ENCODE assay signal across 25 cellular contexts in the genomic region with DNA sequence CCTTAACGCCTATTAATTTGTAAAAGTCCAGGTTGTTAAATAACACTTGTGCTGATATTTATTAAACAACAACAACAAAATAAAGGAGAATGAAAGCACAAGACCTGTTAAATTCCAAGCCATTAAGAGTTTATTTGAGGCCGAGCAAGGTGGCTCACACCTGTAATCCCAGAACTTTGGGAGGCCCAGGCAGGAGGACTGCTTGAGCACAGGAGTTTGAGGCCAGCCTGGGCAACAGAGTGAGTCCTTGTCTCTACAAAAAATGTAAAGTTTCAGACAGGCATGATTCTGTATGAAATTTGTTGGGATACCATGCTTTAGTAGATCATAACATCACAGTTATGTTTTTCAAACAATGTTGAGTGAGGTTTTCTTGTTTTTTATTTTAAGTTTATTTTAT. TPM values are rescaled to one million over a fixed set of nuclear protein-coding genes. Genes with fewer than 3 reads are reported as not detected.
DNase-seq lines count a peak whose midpoint lies in the region; ATAC-seq and FAIRE-seq lines count a peak whose summit lies in the region.
"Had no signal": no experiment of that assay in that cellular context is flagged by ENCODE, and none has a peak within 500 bp of the region (broad histone marks: within the 10 kb centered on the region; RNA-seq: fewer than 3 reads in every experiment).

No MANE protein-coding gene starts in this region.

- intact Hi-C loops in activated T-helper 2 cell treated with anti-CD3 and anti-CD28 coated beads, Interferon-gamma antibody, Interleukin-2, Interleukin-4, amounts not matched to agents 10 μg/mL and 5 μg/mL and 100 μg/mL, durations not matched to agents 14 hours and 24 hours and 36 hours (cut with micrococcal nuclease), result no loop called here

- H3K9me3 Mint-ChIP-seq in activated T-cell treated with anti-CD3 and anti-CD28 coated beads, Interleukin-2, amount 50 U/mL, for 24 hours, result no peaks in the 10 kb centered on the region
- no peaks in the 10 kb centered on the region for H3K9me3 Mint-ChIP-seq in activated T-helper 2 cell treated with anti-CD3 and anti-CD28 coated beads, Interferon-gamma antibody, Interleukin-2, Interleukin-4, amounts not matched to agents 10 μg/mL and 5 μg/mL and 100 μg/mL, durations not matched to agents 14 hours and 24 hours and 36 hours
- H3K9me3 Mint-ChIP-seq in stimulated activated naive B cell treated with anti-CD40 and anti-IgM and Interleukin-4, amounts not matched to agents 10 μg/mL and 1 μg/mL and 100 μg/mL, for 72 hours, result peaks cover 0 to 2% of the 10 kb centered on the region in 2 donors
- H3K9me3 Mint-ChIP-seq: CD14-positive monocyte; CD8-positive, alpha-beta memory T cell had no signal

- FAIRE-seq in GM18507 (lab: Jason Lieb, UNC), result peak; percentile 44
- FAIRE-seq: GM12892 had no signal

- H3K27me3 Mint-ChIP-seq in activated T-cell treated with anti-CD3 and anti-CD28 coated beads, Interleukin-2, amount 50 U/mL, for 24 hours, result no peaks in the 10 kb centered on the region
- no peaks in the 10 kb centered on the region for H3K27me3 Mint-ChIP-seq in activated T-helper 2 cell treated with anti-CD3 and anti-CD28 coated beads, Interferon-gamma antibody, Interleukin-2, Interleukin-4, amounts not matched to agents 10 μg/mL and 5 μg/mL and 100 μg/mL, durations not matched to agents 14 hours and 24 hours and 36 hours (ENCODE audit: low read depth)
- no peaks in the 10 kb centered on the region for H3K27me3 Mint-ChIP-seq in stimulated activated naive B cell treated with anti-CD40 and anti-IgM and Interleukin-4, amounts not matched to agents 10 μg/mL and 1 μg/mL and 100 μg/mL, for 72 hours
- H3K27me3 Mint-ChIP-seq: CD8-positive, alpha-beta memory T cell had no signal

- peaks cover 63% of the 10 kb centered on the region for H3K36me3 Mint-ChIP-seq in activated T-cell treated with anti-CD3 and anti-CD28 coated beads, Interleukin-2, amount 50 U/mL, for 24 hours (ENCODE audit: low read depth)
- H3K36me3 Mint-ChIP-seq in activated T-helper 2 cell treated with anti-CD3 and anti-CD28 coated beads, Interferon-gamma antibody, Interleukin-2, Interleukin-4, amounts not matched to agents 10 μg/mL and 5 μg/mL and 100 μg/mL, durations not matched to agents 14 hours and 24 hours and 36 hours (ENCODE audit: low read depth), result peaks cover 42% of the 10 kb centered on the region
- peaks cover 5 to 13% of the 10 kb centered on the region in 2 donors for H3K36me3 Mint-ChIP-seq in stimulated activated naive B cell treated with anti-CD40 and anti-IgM and Interleukin-4, amounts not matched to agents 10 μg/mL and 1 μg/mL and 100 μg/mL, for 72 hours

- H3K27ac Mint-ChIP-seq in activated T-cell treated with anti-CD3 and anti-CD28 coated beads, Interleukin-2, amount 50 U/mL, for 24 hours, result peak overlapping the region; percentile 83
- H3K27ac Mint-ChIP-seq in activated T-helper 2 cell treated with anti-CD3 and anti-CD28 coated beads, Interferon-gamma antibody, Interleukin-2, Interleukin-4, amounts not matched to agents 10 μg/mL and 5 μg/mL and 100 μg/mL, durations not matched to agents 14 hours and 24 hours and 36 hours, result peak overlapping the region; percentile 48
- peak overlapping the region; percentile 4 for H3K27ac Mint-ChIP-seq in stimulated activated naive B cell treated with anti-CD40 and anti-IgM and Interleukin-4, amounts not matched to agents 10 μg/mL and 1 μg/mL and 100 μg/mL, for 72 hours
- H3K27ac Mint-ChIP-seq: CD8-positive, alpha-beta memory T cell had no signal

- H3K4me1 Mint-ChIP-seq in activated T-cell treated with anti-CD3 and anti-CD28 coated beads, Interleukin-2, amount 50 U/mL, for 24 hours (ENCODE audit: low read depth), result peaks cover 84% of the 10 kb centered on the region
- peaks cover 47% of the 10 kb centered on the region for H3K4me1 Mint-ChIP-seq in activated T-helper 2 cell treated with anti-CD3 and anti-CD28 coated beads, Interferon-gamma antibody, Interleukin-2, Interleukin-4, amounts not matched to agents 10 μg/mL and 5 μg/mL and 100 μg/mL, durations not matched to agents 14 hours and 24 hours and 36 hours (ENCODE audit: low read depth)
- peaks cover 19 to 40% of the 10 kb centered on the region in 2 donors for H3K4me1 Mint-ChIP-seq in stimulated activated naive B cell treated with anti-CD40 and anti-IgM and Interleukin-4, amounts not matched to agents 10 μg/mL and 1 μg/mL and 100 μg/mL, for 72 hours

- no peak overlapping the region for H3K4me3 Mint-ChIP-seq in activated T-cell treated with anti-CD3 and anti-CD28 coated beads, Interleukin-2, amount 50 U/mL, for 24 hours
- no peak overlapping the region for H3K4me3 Mint-ChIP-seq in activated T-helper 2 cell treated with anti-CD3 and anti-CD28 coated beads, Interferon-gamma antibody, Interleukin-2, Interleukin-4, amounts not matched to agents 10 μg/mL and 5 μg/mL and 100 μg/mL, durations not matched to agents 14 hours and 24 hours and 36 hours (ENCODE audit: low read depth)
- H3K4me3 Mint-ChIP-seq in stimulated activated naive B cell treated with anti-CD40 and anti-IgM and Interleukin-4, amounts not matched to agents 10 μg/mL and 1 μg/mL and 100 μg/mL, for 72 hours, result no peak overlapping the region
- H3K4me3 Mint-ChIP-seq: CD8-positive, alpha-beta memory T cell; H9 had no signal

- ATAC-seq in stimulated activated naive B cell treated with anti-CD40 and anti-IgM and Interleukin-4, amounts not matched to agents 10 μg/mL and 1 μg/mL and 100 μg/mL, for 72 hours (replicated peaks), result no peak
- ATAC-seq: PC-3 had no signal

- DNase-seq in activated T-cell treated with anti-CD3 and anti-CD28 coated beads, Interleukin-2, amount 50 U/mL, for 24 hours, result no peak
- no peak for DNase-seq in activated T-cell treated with anti-CD3 and anti-CD28 coated beads, Interleukin-2, amount 50 U/mL, for 1 hour
- no peak for DNase-seq in GM18507 (ENCODE audit: extremely low spot score, insufficient read length, low read depth)
- no peak for DNase-seq in activated T-helper 2 cell treated with anti-CD3 and anti-CD28 coated beads, Interferon-gamma antibody, Interleukin-2, Interleukin-4, amounts not matched to agents 10 μg/mL and 5 μg/mL and 100 μg/mL, durations not matched to agents 14 hours and 24 hours and 36 hours (ENCODE audit: low spot score)
- DNase-seq in stimulated activated naive B cell treated with anti-CD40 and anti-IgM and Interleukin-4, amounts not matched to agents 10 μg/mL and 1 μg/mL and 100 μg/mL, for 72 hours, result no peak
- DNase-seq in kidney glomerular epithelial cell (lab: John Stamatoyannopoulos, UW), result no peak
- no peak for DNase-seq in NCI-H1092 (lab: John Stamatoyannopoulos, UW)
- DNase-seq: 8988T; ACHN; BE2C; CD8-positive, alpha-beta memory T cell; DMS 273 treated with DMSO at 0.1 percent for 48 hours; DMS79; GF-D8; H9; Kasumi-1; MV-4-11; NCI-H1105 treated with DMSO at 0.1 percent for 48 hours; NCI-H2029; NCI-H446; NCI-H524 treated with DMSO at 0.1 percent for 48 hours; NCI-H774; PC-3 had no signal

RNA-seq across cellular contexts. Expression of gene PELI1, which starts 17.1 kb away (rescaled TPM):
- total RNA-seq in activated T-helper 2 cell treated with anti-CD3 and anti-CD28 coated beads, Interferon-gamma antibody, Interleukin-2, Interleukin-4, amounts not matched to agents 10 μg/mL and 5 μg/mL and 100 μg/mL, durations not matched to agents 14 hours and 24 hours and 36 hours, result 21.6 and 25.1 TPM in 2 replicates

Comparison
In these comparisons a context has a peak if more than half of its experiments do, and no peak if none do; other contexts are left out.
1. H3K27ac Mint-ChIP-seq: peak in every context shown above with its lines; median percentile 83 in activated T-cell treated with anti-CD3 and anti-CD28 coated beads, Interleukin-2, amount 50 U/mL, for 24 hours; 48 in activated T-helper 2 cell treated with anti-CD3 and anti-CD28 coated beads, Interferon-gamma antibody, Interleukin-2, Interleukin-4, amounts not matched to agents 10 μg/mL and 5 μg/mL and 100 μg/mL, durations not matched to agents 14 hours and 24 hours and 36 hours; 4 in stimulated activated naive B cell treated with anti-CD40 and anti-IgM and Interleukin-4, amounts not matched to agents 10 μg/mL and 1 μg/mL and 100 μg/mL, for 72 hours.